ENCODE assay signal across 8 cellular contexts in genomic region chr1:25568834-25569598, GRCh38. TPM values are rescaled to one million over a fixed set of nuclear protein-coding genes. Genes with fewer than 3 reads are reported as not detected.
DNase-seq lines count a peak whose midpoint lies in the region; ATAC-seq and TF ChIP-seq lines count a peak whose summit lies in the region.

No MANE protein-coding gene starts in this region.

- CTCF ChIA-PET in BJ (lab: Yijun Ruan, JAX), result interaction anchor here (1.2 to 1.4 kb wide), 2 partner anchors 9 to 15 kb away, joined by 3 to 4 read pairs; no protein-coding TSS in a partner anchor

- POLR2A ChIA-PET in BJ (lab: Charles Lee), result interaction anchor here (0.6 kb wide), 1 partner anchor 233 kb away, joined by 3 read pairs; no protein-coding TSS in a partner anchor

- peaks cover 1% of the 10 kb centered on the region; the same call in 1 of the 2 replicates for H3K36me3 ChIP-seq in BJ (ENCODE audit: control insufficient read depth, insufficient read depth, low read length)
- no peaks in the 10 kb centered on the region for H3K36me3 ChIP-seq in MG63

- DNase-seq in BJ (ENCODE audit: low read depth), result peak; percentile 48
- peak; percentile 79 for DNase-seq in MG63
- peak in 5 of 61 donors; percentile 11 to 39 (median 28) for DNase-seq in caudate nucleus (lab: John Stamatoyannopoulos, UW)
- peak; percentile 28 for DNase-seq in occipital lobe (lab: John Stamatoyannopoulos, UW)
- no peak for DNase-seq in SHP77 treated with DMSO at 0.1 percent for 48 hours (lab: John Stamatoyannopoulos, UW)

- H3K27ac ChIP-seq in caudate nucleus (ENCODE audit: low read depth, low read length), result peak overlapping the region; percentile 49

- no peak for TF ChIP-seq CTCF in BJ (IDR thresholded peaks at IDR 0.05; ENCODE audit: insufficient read depth, low read depth, low read length)

- no peaks in the 10 kb centered on the region for H3K27me3 ChIP-seq in BJ (ENCODE audit: control insufficient read depth, insufficient read depth, low read length)
- no peaks in the 10 kb centered on the region for H3K27me3 ChIP-seq in MG63

- H3K9me3 ChIP-seq in MG63, result no peaks in the 10 kb centered on the region

- H3K4me3 ChIP-seq in BJ (ENCODE audit: low read depth, low read length), result no peak overlapping the region
- no peak overlapping the region for H3K4me3 ChIP-seq in MG63

- no peak for ATAC-seq in GM21825 (IDR thresholded peaks at IDR 0.05; ENCODE audit: unreplicated experiment)
- ATAC-seq in HG03521 (IDR thresholded peaks at IDR 0.05; ENCODE audit: unreplicated experiment), result no peak
- ATAC-seq in HG03108 (IDR thresholded peaks at IDR 0.05; ENCODE audit: unreplicated experiment), result no peak

RNA-seq across cellular contexts. Expression of gene LDLRAP1, which starts 25.6 kb away (rescaled TPM):
- polyA plus RNA-seq in BJ (2011; rRNA removed), result 17.1 and 27.2 TPM in 2 replicates
- polyA minus RNA-seq in BJ (2011; rRNA and poly(A)+ RNA removed), result 14.3 and 18.1 TPM in 2 replicates
- 7.8 and 13.3 TPM in 2 replicates for total RNA-seq in MG63 (2014; rRNA removed; shearing (Covaris generic); ENCODE audit: low replicate concordance)
- 1.2 TPM for total RNA-seq in occipital lobe

RNA-seq across cellular contexts. Expression of gene MAN1C1, which starts 47.6 kb away (rescaled TPM):
- 0.98 and 1.1 TPM in 2 replicates for polyA plus RNA-seq in BJ (2011; rRNA removed)
- 0.14 and 0.93 TPM in 2 replicates for polyA minus RNA-seq in BJ (2011; rRNA and poly(A)+ RNA removed)
- 0.26 TPM in 1 of 2 replicates, not detected in the other for total RNA-seq in MG63 (2014; rRNA removed; shearing (Covaris generic); ENCODE audit: low replicate concordance)
- 8.6 TPM for total RNA-seq in occipital lobe
